13 cellular contexts compared by ENCODE assay signal in the genomic region with DNA sequence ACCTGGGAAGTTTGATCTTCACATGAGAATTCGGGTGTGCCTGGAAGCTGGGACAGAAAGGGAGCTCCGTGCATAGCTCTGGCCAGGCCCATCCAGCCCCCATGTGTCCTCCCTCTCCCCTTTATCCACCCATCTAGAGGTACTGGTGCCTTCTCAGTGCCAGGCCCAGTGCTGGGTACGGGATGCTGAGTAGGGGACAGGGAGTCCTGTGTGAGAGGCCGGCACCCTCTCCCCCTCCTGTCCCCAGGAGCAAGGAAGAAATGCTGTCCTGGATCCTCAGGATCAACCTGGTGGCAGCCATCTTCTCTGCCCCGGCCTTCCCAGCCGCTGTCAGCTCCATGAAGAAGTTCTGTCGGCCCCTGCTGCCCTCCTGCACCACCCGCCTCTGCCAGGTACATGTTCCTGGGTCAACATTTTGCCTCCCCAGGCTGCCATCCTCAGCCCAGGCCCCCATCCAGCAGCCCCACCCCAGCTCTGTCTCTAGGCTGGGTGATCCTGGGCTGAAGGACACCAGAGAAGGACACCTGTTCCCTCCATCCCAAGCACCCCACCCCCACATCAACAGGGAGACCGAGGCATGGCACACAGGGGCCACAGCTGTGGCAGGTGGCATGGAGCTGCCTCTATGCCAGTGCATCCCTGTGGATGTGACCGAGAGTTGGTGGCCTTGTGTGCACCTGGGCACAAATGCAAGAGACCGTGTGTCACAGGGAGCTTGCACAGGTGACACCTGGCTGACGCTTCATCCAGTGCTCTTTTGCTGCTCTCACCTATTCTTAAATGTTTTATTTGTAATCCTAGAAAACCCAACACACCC. TPM values are rescaled to one million over a fixed set of nuclear protein-coding genes. Genes with fewer than 3 reads are reported as not detected.
A peak's percentile ranks its signal among the peaks of the same experiment; 100 is the strongest.
DNase-seq lines count a peak whose midpoint lies in the region; ATAC-seq, FAIRE-seq and TF ChIP-seq lines count a peak whose summit lies in the region.
"Had no signal": no experiment of that assay in that cellular context is flagged by ENCODE, and none has a peak within 500 bp of the region (broad histone marks: within the 10 kb centered on the region; RNA-seq: fewer than 3 reads in every experiment).

No MANE protein-coding gene starts in this region.

- intact Hi-C loops in kidney (cut with DNase I): no loop called here
- intact Hi-C loops in spleen (cut with DNase I; ENCODE audit: low total_unique reads): no loop called here
- intact Hi-C loops in PC-9 (cut with micrococcal nuclease; ENCODE audit: unreplicated experiment): no loop called here

- no peaks in the 10 kb centered on the region for H4K20me1 ChIP-seq in PC-9 (ENCODE audit: insufficient read depth)

- H3K4me1 ChIP-seq in kidney (ENCODE audit: control insufficient read depth in 1 of 2, insufficient read depth in 1 of 2, low read depth in 1 of 2, low read length in 2 of 2) (no peaks in the 10 kb centered on the region), spleen (no peaks in the 10 kb centered on the region), PC-9 (replicated peaks; ENCODE audit: insufficient read depth) (no peaks in the 10 kb centered on the region)
- H3K4me1 ChIP-seq: Caco-2 had no signal

- CTCF ChIA-PET in PC-9 (lab: Charles Lee): no interaction called here

- H2AFZ ChIP-seq in PC-9: no peak overlapping the region

- 83 to 88% (median 86%) methylated on average over 11 to 12 of the region's 12 CpGs for WGBS in spleen, 5 donors

- H3K4me3 Mint-ChIP-seq in stimulated activated naive CD8-positive, alpha-beta T cell treated with anti-CD3 and anti-CD28 coated beads, Interleukin-15, amount 100 ng/mL, for 72 hours: no peak overlapping the region
- H3K4me3 Mint-ChIP-seq: CD8-positive, alpha-beta memory T cell had no signal

- H3K9ac ChIP-seq in kidney (ENCODE audit: low read length in 2 of 2): no peak overlapping the region

- peaks cover 40% of the 10 kb centered on the region for H3K27me3 Mint-ChIP-seq in stimulated activated naive CD8-positive, alpha-beta T cell treated with anti-CD3 and anti-CD28 coated beads, Interleukin-15, amount 100 ng/mL, for 72 hours

- no peak overlapping the region for H3K27ac ChIP-seq in kidney (ENCODE audit: low read depth in 2 of 2, low read length in 2 of 2)
- no peak overlapping the region for H3K27ac ChIP-seq in spleen
- H3K27ac ChIP-seq in PC-9: no peak overlapping the region
- H3K27ac ChIP-seq: HL-60 had no signal

- DNase-seq in stimulated activated naive CD8-positive, alpha-beta T cell treated with anti-CD3 and anti-CD28 coated beads, Interleukin-15, amount 100 ng/mL, for 72 hours: no peak
- no peak for DNase-seq in stimulated activated naive CD8-positive, alpha-beta T cell treated with anti-CD3 and anti-CD28 coated beads, Interleukin-15, Interleukin-2, amounts not matched to agents 100 U/mL and 50 U/mL, for 24 hours
- DNase-seq in kidney (peak; percentile 47), spleen (peak; percentile 69), PC-9 (no peak), H4 (ENCODE audit: low spot score) (no peak)
- DNase-seq: DMS53, GF-D8 had no signal

- H3K79me2 ChIP-seq in PC-9 (ENCODE audit: low read depth): no peaks in the 10 kb centered on the region

- ATAC-seq in stimulated activated naive CD8-positive, alpha-beta T cell treated with anti-CD3 and anti-CD28 coated beads, Interleukin-15, amount 100 ng/mL, for 72 hours: peak; percentile 37
- no peak for ATAC-seq in stimulated activated naive CD8-positive, alpha-beta T cell treated with anti-CD3 and anti-CD28 coated beads, Interleukin-15, Interleukin-2, amounts not matched to agents 100 U/mL and 50 U/mL, for 24 hours
- ATAC-seq: HCT116 had no signal

- POLR2A ChIA-PET in PC-9 (lab: Charles Lee; ENCODE audit: unreplicated experiment): no interaction called here

- H3K27me3 ChIP-seq in spleen (replicated peaks in 1 of 7): peaks cover 0 to 24% (median 0%) of the 10 kb centered on the region in 7 donors
- H3K27me3 ChIP-seq in PC-9 (ENCODE audit: insufficient read depth, low read depth): peaks cover 17% of the 10 kb centered on the region

- H3K9me3 Mint-ChIP-seq in stimulated activated naive CD8-positive, alpha-beta T cell treated with anti-CD3 and anti-CD28 coated beads, Interleukin-15, amount 100 ng/mL, for 72 hours: no peaks in the 10 kb centered on the region
- H3K9me3 Mint-ChIP-seq: CD8-positive, alpha-beta memory T cell had no signal

- FAIRE-seq in kidney (lab: Jason Lieb, UNC): no peak
- FAIRE-seq: H54 had no signal

- H3K4me2 ChIP-seq in PC-9: no peak overlapping the region

- BruUV-seq in PC-9 (replicated peaks; lab: Mats Ljungman, UMichigan): no TSS peak

- no peak overlapping the region for H3K27ac Mint-ChIP-seq in stimulated activated naive CD8-positive, alpha-beta T cell treated with anti-CD3 and anti-CD28 coated beads, Interleukin-15, amount 100 ng/mL, for 72 hours
- H3K27ac Mint-ChIP-seq: CD8-positive, alpha-beta memory T cell had no signal

- H3K9me3 ChIP-seq in kidney (ENCODE audit: control insufficient read depth in 1 of 2, low read length in 2 of 2): no peaks in the 10 kb centered on the region
- no peaks in the 10 kb centered on the region for H3K9me3 ChIP-seq in spleen
- H3K9me3 ChIP-seq in PC-9 (ENCODE audit: insufficient read depth, low read depth): no peaks in the 10 kb centered on the region
- H3K9me3 ChIP-seq: Caco-2 had no signal

- H3K36me3 ChIP-seq in kidney (ENCODE audit: control insufficient read depth in 1 of 2, insufficient read depth in 2 of 2, low read length in 2 of 2) (no peaks in the 10 kb centered on the region), spleen (no peaks in the 10 kb centered on the region), PC-9 (ENCODE audit: low read depth) (no peaks in the 10 kb centered on the region)

- TF ChIP-seq POLR2A in spleen (IDR thresholded peaks at IDR 0.05): no peak

- TF ChIP-seq CTCF in kidney (IDR thresholded peaks at IDR 0.05; ENCODE audit: borderline replicate concordance, extremely low read depth, insufficient read depth): no peak
- TF ChIP-seq CTCF in spleen (IDR thresholded peaks at IDR 0.05 in 8 of 11, conservative IDR thresholded peaks at IDR 0.05 in 3 of 11): no peak
- no peak for TF ChIP-seq CTCF in PC-9 (conservative IDR thresholded peaks at IDR 0.05)

- no peaks in the 10 kb centered on the region for H3F3A ChIP-seq in PC-9 (ENCODE audit: insufficient read depth, low read depth)

- H3K4me1 Mint-ChIP-seq in stimulated activated naive CD8-positive, alpha-beta T cell treated with anti-CD3 and anti-CD28 coated beads, Interleukin-15, amount 100 ng/mL, for 72 hours: no peaks in the 10 kb centered on the region
- H3K4me1 Mint-ChIP-seq: CD8-positive, alpha-beta memory T cell had no signal

- H3K4me3 ChIP-seq in kidney (ENCODE audit: low read length in 2 of 2) (no peak overlapping the region), spleen (no peak overlapping the region), PC-9 (no peak overlapping the region)

- no peaks in the 10 kb centered on the region for H3K9me2 ChIP-seq in PC-9 (ENCODE audit: insufficient read depth)

RNA-seq across cellular contexts. Expression of a gene that starts 43.0 kb away (rescaled TPM):
- total RNA-seq in kidney (0.13 TPM), spleen (under 1 TPM in 6 of 7 donors, not detected in 1; 0.09 to 0.42 (median 0.25) TPM), PC-9 (2021) (0.07 and 0.08 TPM in 2 replicates)
- polyA plus RNA-seq in kidney (ENCODE audit: insufficient read depth, low read depth, low replicate concordance) (0.09 TPM), spleen (under 1 TPM; 0.03 to 0.24 (median 0.05) TPM)
- total RNA-seq in H4 (2014; rRNA removed; shearing (Covaris generic)): 0.04 TPM in 1 of 2 replicates, not detected in the other
- total RNA-seq: CD8-positive, alpha-beta memory T cell had no signal

Comparison
In these comparisons a context has a peak if more than half of its experiments do, and no peak if none do; other contexts are left out.
1. DNase-seq: peak in kidney (single experiment) and spleen (single experiment); none in stimulated activated naive CD8-positive, alpha-beta T cell treated with anti-CD3 and anti-CD28 coated beads, Interleukin-15, amount 100 ng/mL, for 72 hours (0 of 2), stimulated activated naive CD8-positive, alpha-beta T cell treated with anti-CD3 and anti-CD28 coated beads, Interleukin-15, Interleukin-2, amounts not matched to agents 100 U/mL and 50 U/mL, for 24 hours (single experiment), PC-9 (0 of 2) and H4 (single experiment).